21 cellular contexts compared by ENCODE assay signal in genomic region chr2:119943058-119943457, GRCh38.
DNase-seq lines count a peak whose midpoint lies in the region; ATAC-seq lines count a peak whose summit lies in the region.
"Had no signal": no experiment of that assay in that cellular context is flagged by ENCODE, and none has a peak within 500 bp of the region (broad histone marks: within the 10 kb centered on the region; RNA-seq: fewer than 3 reads in every experiment).

No MANE protein-coding gene starts in this region.

- H3K36me3 Mint-ChIP-seq in activated naive CD8-positive, alpha-beta T cell treated with anti-CD3 and anti-CD28 coated beads, Interleukin-2, amount 10 ng/mL, durations not matched to agents 7 days and 5 days = peaks cover 59% of the 10 kb centered on the region
- H3K36me3 Mint-ChIP-seq in activated naive CD8-positive, alpha-beta T cell treated with anti-CD3 and anti-CD28 coated beads for 36 hours = peaks cover 19% of the 10 kb centered on the region
- H3K36me3 Mint-ChIP-seq in T-helper 17 cell (ENCODE audit: low read depth) = peaks cover 3% of the 10 kb centered on the region

- DNase-seq in activated naive CD8-positive, alpha-beta T cell treated with anti-CD3 and anti-CD28 coated beads, Interleukin-2, amount 10 ng/mL, durations not matched to agents 7 days and 5 days = no peak
- DNase-seq in activated naive CD8-positive, alpha-beta T cell treated with anti-CD3 and anti-CD28 coated beads for 36 hours = no peak
- no peak for DNase-seq in T-helper 17 cell
- DNase-seq in fibroblast of the conjunctiva (ENCODE audit: low read depth) = peak; percentile 13
- DNase-seq in NCI-H2029 (lab: John Stamatoyannopoulos, UW) = no peak
- no peak for DNase-seq in NCI-H187 (lab: John Stamatoyannopoulos, UW)
- DNase-seq: ACHN; activated CD4-positive, alpha-beta T cell treated with anti-CD3 and anti-CD28 coated beads for 4 hours; brain microvascular endothelial cell; DND-41; H9; NCI-H1417; occipital lobe; Peyer's patch; right cardiac atrium; stimulated activated naive CD4-positive, alpha-beta T cell treated with Interleukin-2 at 50 U/mL for 16 hours; T1000; transverse colon had no signal

- no peaks in the 10 kb centered on the region for H3K27me3 Mint-ChIP-seq in activated naive CD8-positive, alpha-beta T cell treated with anti-CD3 and anti-CD28 coated beads, Interleukin-2, amount 10 ng/mL, durations not matched to agents 7 days and 5 days
- H3K27me3 Mint-ChIP-seq in activated naive CD8-positive, alpha-beta T cell treated with anti-CD3 and anti-CD28 coated beads for 36 hours = no peaks in the 10 kb centered on the region
- no peaks in the 10 kb centered on the region for H3K27me3 Mint-ChIP-seq in T-helper 17 cell
- H3K27me3 Mint-ChIP-seq: activated naive CD4-positive, alpha-beta T cell treated with anti-CD3 and anti-CD28 coated beads, Interleukin-2, amount 50 U/mL, for 24 hours had no signal

- POLR2A ChIA-PET in activated naive CD8-positive, alpha-beta T cell treated with anti-CD3 and anti-CD28 coated beads, Interleukin-2, amount 10 ng/mL, durations not matched to agents 7 days and 5 days (lab: Charles Lee) = interaction anchor here (1.1 to 1.3 kb wide), 3 partner anchors 9 to 184 kb away, joined by 3 to 6 read pairs (median 3); partner anchors contain the start of gene PTPN4

- no peaks in the 10 kb centered on the region for H3K9me3 ChIP-seq in T-helper 17 cell (ENCODE audit: control insufficient read depth, low read length, poor library complexity, severe bottlenecking)
- H3K9me3 ChIP-seq: Peyer's patch, transverse colon had no signal

- H3K9me3 Mint-ChIP-seq in activated naive CD8-positive, alpha-beta T cell treated with anti-CD3 and anti-CD28 coated beads, Interleukin-2, amount 10 ng/mL, durations not matched to agents 7 days and 5 days = no peaks in the 10 kb centered on the region
- no peaks in the 10 kb centered on the region for H3K9me3 Mint-ChIP-seq in activated naive CD8-positive, alpha-beta T cell treated with anti-CD3 and anti-CD28 coated beads for 36 hours
- H3K9me3 Mint-ChIP-seq: activated naive CD4-positive, alpha-beta T cell treated with anti-CD3 and anti-CD28 coated beads, Interleukin-2, amount 50 U/mL, for 24 hours; H9 had no signal

- H3K27ac Mint-ChIP-seq in activated naive CD8-positive, alpha-beta T cell treated with anti-CD3 and anti-CD28 coated beads, Interleukin-2, amount 10 ng/mL, durations not matched to agents 7 days and 5 days = peak overlapping the region; percentile 26
- H3K27ac Mint-ChIP-seq in activated naive CD8-positive, alpha-beta T cell treated with anti-CD3 and anti-CD28 coated beads for 36 hours = no peak overlapping the region
- H3K27ac Mint-ChIP-seq in T-helper 17 cell = peak overlapping the region; percentile 43
- H3K27ac Mint-ChIP-seq: activated naive CD4-positive, alpha-beta T cell treated with anti-CD3 and anti-CD28 coated beads, Interleukin-2, amount 50 U/mL, for 24 hours had no signal

- peaks cover 23% of the 10 kb centered on the region for H3K4me1 Mint-ChIP-seq in activated naive CD8-positive, alpha-beta T cell treated with anti-CD3 and anti-CD28 coated beads, Interleukin-2, amount 10 ng/mL, durations not matched to agents 7 days and 5 days
- H3K4me1 Mint-ChIP-seq in activated naive CD8-positive, alpha-beta T cell treated with anti-CD3 and anti-CD28 coated beads for 36 hours = peaks cover 28% of the 10 kb centered on the region
- peaks cover 22% of the 10 kb centered on the region for H3K4me1 Mint-ChIP-seq in T-helper 17 cell
- H3K4me1 Mint-ChIP-seq: H9 had no signal

- H3K4me3 Mint-ChIP-seq in activated naive CD8-positive, alpha-beta T cell treated with anti-CD3 and anti-CD28 coated beads, Interleukin-2, amount 10 ng/mL, durations not matched to agents 7 days and 5 days = no peak overlapping the region
- no peak overlapping the region for H3K4me3 Mint-ChIP-seq in activated naive CD8-positive, alpha-beta T cell treated with anti-CD3 and anti-CD28 coated beads for 36 hours
- H3K4me3 Mint-ChIP-seq in T-helper 17 cell = no peak overlapping the region
- H3K4me3 Mint-ChIP-seq: activated naive CD4-positive, alpha-beta T cell treated with anti-CD3 and anti-CD28 coated beads, Interleukin-2, amount 50 U/mL, for 24 hours; H9 had no signal

- no peak for ATAC-seq in activated naive CD8-positive, alpha-beta T cell treated with anti-CD3 and anti-CD28 coated beads, Interleukin-2, amount 10 ng/mL, durations not matched to agents 7 days and 5 days (ENCODE audit: low read depth)
- ATAC-seq in T-helper 17 cell (no peak), HG02884 (IDR thresholded peaks at IDR 0.05; ENCODE audit: unreplicated experiment) (no peak), HG03457 (IDR thresholded peaks at IDR 0.05; ENCODE audit: unreplicated experiment) (no peak)
- ATAC-seq: right cardiac atrium had no signal
